ENCODE assay signal across 10 cellular contexts in the genomic region with DNA sequence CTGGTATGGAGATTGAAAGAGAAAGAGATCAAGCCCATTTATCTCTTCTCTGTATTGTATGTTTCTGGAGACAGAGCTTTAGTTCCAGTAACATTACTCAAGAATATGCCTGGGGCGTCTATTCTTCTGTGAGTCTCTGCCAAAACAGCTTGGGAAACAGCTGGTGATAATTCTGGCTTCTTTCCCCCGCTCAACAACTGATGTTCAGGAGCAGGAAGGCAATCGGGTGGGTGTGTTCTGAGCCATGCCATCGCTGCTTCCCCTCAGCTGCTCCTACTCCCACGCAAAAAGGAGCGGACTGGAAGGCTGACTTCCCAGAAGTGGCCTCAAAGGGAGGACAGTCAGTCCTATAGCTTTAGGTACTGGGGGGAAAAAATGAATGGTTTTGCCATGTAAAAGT.
DNase-seq lines count a peak whose midpoint lies in the region; ATAC-seq and TF ChIP-seq lines count a peak whose summit lies in the region.
"Had no signal": no experiment of that assay in that cellular context is flagged by ENCODE, and none has a peak within 500 bp of the region (broad histone marks: within the 10 kb centered on the region; RNA-seq: fewer than 3 reads in every experiment).

No MANE protein-coding gene starts in this region.

- DNase-seq in Ammon's horn (ENCODE audit: low spot score) (peak; percentile 22), NB4 (ENCODE audit: low read depth) (peak; percentile 13), fibroblast of peridontal ligament (ENCODE audit: extremely low read depth) (peak; percentile 89), NCI-H2081 (lab: John Stamatoyannopoulos, UW) (no peak), NCI-H69 (lab: John Stamatoyannopoulos, UW) (no peak)
- DNase-seq: Calu3, NCI-H1417 treated with DMSO at 0.1 percent for 48 hours had no signal

- H3K27me3 ChIP-seq in neuron (ENCODE audit: insufficient read depth, low read length): no peaks in the 10 kb centered on the region

- no peak for TF ChIP-seq POLR2A in NB4 (IDR thresholded peaks at IDR 0.05; ENCODE audit: extremely low read depth, insufficient read length)

- no peaks in the 10 kb centered on the region for H3K36me3 ChIP-seq in neuron (ENCODE audit: insufficient read depth, low read length)

- no peaks in the 10 kb centered on the region for H3K9me3 ChIP-seq in neuron (ENCODE audit: low read length)

- H3K4me1 ChIP-seq in neuron (ENCODE audit: insufficient read depth, low read length): no peaks in the 10 kb centered on the region

- peak overlapping the region; percentile 21 for H2AFZ ChIP-seq in neuron (ENCODE audit: low read depth, low read length)

- no peak for TF ChIP-seq CTCF in NB4 (IDR thresholded peaks at IDR 0.05; ENCODE audit: low read depth, low read length)

- H3K4me3 ChIP-seq in NB4 (ENCODE audit: low read depth, low read length): no peak overlapping the region
- no peak overlapping the region for H3K4me3 ChIP-seq in neuron (ENCODE audit: low read length)

- no peak for ATAC-seq in HG03457 (IDR thresholded peaks at IDR 0.05; ENCODE audit: unreplicated experiment)
- ATAC-seq in GM21576 (IDR thresholded peaks at IDR 0.05; ENCODE audit: unreplicated experiment): no peak

Comparison
In these comparisons a context has a peak if more than half of its experiments do, and no peak if none do; other contexts are left out.
1. DNase-seq: peak in Ammon's horn (single experiment), NB4 (single experiment) and fibroblast of peridontal ligament (single experiment); none in NCI-H2081 (0 of 2) and NCI-H69 (single experiment).